In the genomic region with DNA sequence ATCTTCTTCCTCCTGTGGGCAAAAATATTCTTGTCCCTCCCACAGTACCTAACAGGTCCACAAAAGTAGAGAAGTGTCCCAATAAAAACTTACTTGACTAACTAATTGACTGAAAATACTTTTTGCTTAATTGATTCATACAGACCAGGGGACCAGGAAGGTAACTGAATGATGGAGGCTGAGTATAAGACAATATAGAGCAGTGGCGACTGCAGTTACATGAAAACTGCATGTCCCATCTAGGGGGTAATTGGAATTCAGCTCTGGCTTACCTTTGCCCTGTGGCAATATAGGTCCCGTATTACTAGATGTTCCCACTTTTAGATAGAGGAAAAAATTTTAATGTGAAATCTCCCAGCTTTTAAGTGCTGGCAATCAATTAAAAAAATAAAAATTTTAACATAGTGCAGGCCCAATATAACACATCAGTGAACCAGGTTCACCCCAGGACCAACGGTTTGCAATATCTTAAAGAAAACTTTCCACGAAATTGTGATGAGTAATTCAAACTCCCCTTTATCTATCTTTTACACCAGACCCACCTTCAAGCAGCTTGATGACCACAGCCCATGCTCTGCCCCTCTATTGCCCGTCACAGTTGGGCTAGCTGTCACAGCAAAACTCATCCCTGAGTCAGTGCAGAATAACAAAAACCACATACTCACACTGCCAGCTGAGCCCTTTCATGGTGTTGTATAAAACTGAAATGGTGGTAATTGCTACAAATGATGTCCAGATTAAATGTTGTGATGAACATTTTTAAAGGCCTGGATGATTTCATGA, we compare ENCODE assay signal across 1 cellular context.
TF ChIP-seq lines count a peak whose summit lies in the region.

No MANE protein-coding gene starts in this region.

TF ChIP-seq in K562, 482 proteins besides CTCF, POLR2A, EP300 and RAD21 (continued from another document and continues in another):
- TF ChIP-seq RBM17 (IDR thresholded peaks at IDR 0.05; ENCODE audit: borderline replicate concordance, low read depth, low read length), result no peak
- no peak for TF ChIP-seq ZKSCAN1 (IDR thresholded peaks at IDR 0.05; ENCODE audit: low read depth, low read length)
- TF ChIP-seq MECOM (CRISPR knock-in tag; IDR thresholded peaks at IDR 0.05), result peak; percentile 80
- TF ChIP-seq MCM7 (IDR thresholded peaks at IDR 0.05), result no peak
- no peak for TF ChIP-seq PRPF4 (IDR thresholded peaks at IDR 0.05; ENCODE audit: insufficient read depth, low read depth, low read length, poor library complexity, severe bottlenecking)
- 0 out of 4 replicates have a peak, but pooled peaks of 1 of the 2 experiments have one; percentile 50 for TF ChIP-seq ZMIZ1 (IDR thresholded peaks at IDR 0.05; ENCODE audit: low read depth in 2 of 2, low read length in 2 of 2)
- TF ChIP-seq ZNF253 (CRISPR knock-in tag; conservative IDR thresholded peaks at IDR 0.05), result no peak
- no peak for TF ChIP-seq TSC22D4 (tag; IDR thresholded peaks at IDR 0.05)
- no peak for TF ChIP-seq GABPB2 (CRISPR knock-in tag; conservative IDR thresholded peaks at IDR 0.05)
- no peak for TF ChIP-seq ZNF589 (CRISPR knock-in tag; IDR thresholded peaks at IDR 0.05; ENCODE audit: low read depth)
- 0 out of 2 replicates have a peak, but pooled peaks have one; percentile 21 for TF ChIP-seq EP400 (IDR thresholded peaks at IDR 0.05)
- no peak for TF ChIP-seq CBX2 (IDR thresholded peaks at IDR 0.05; ENCODE audit: insufficient read depth, low read length, poor library complexity, severe bottlenecking)
- TF ChIP-seq ZNF146 (CRISPR knock-in tag; IDR thresholded peaks at IDR 0.05; ENCODE audit: unreplicated experiment), result no peak
- TF ChIP-seq NFE2 (IDR thresholded peaks at IDR 0.05; ENCODE audit: low read depth), result peak; percentile 65
- TF ChIP-seq, protein P1, sequence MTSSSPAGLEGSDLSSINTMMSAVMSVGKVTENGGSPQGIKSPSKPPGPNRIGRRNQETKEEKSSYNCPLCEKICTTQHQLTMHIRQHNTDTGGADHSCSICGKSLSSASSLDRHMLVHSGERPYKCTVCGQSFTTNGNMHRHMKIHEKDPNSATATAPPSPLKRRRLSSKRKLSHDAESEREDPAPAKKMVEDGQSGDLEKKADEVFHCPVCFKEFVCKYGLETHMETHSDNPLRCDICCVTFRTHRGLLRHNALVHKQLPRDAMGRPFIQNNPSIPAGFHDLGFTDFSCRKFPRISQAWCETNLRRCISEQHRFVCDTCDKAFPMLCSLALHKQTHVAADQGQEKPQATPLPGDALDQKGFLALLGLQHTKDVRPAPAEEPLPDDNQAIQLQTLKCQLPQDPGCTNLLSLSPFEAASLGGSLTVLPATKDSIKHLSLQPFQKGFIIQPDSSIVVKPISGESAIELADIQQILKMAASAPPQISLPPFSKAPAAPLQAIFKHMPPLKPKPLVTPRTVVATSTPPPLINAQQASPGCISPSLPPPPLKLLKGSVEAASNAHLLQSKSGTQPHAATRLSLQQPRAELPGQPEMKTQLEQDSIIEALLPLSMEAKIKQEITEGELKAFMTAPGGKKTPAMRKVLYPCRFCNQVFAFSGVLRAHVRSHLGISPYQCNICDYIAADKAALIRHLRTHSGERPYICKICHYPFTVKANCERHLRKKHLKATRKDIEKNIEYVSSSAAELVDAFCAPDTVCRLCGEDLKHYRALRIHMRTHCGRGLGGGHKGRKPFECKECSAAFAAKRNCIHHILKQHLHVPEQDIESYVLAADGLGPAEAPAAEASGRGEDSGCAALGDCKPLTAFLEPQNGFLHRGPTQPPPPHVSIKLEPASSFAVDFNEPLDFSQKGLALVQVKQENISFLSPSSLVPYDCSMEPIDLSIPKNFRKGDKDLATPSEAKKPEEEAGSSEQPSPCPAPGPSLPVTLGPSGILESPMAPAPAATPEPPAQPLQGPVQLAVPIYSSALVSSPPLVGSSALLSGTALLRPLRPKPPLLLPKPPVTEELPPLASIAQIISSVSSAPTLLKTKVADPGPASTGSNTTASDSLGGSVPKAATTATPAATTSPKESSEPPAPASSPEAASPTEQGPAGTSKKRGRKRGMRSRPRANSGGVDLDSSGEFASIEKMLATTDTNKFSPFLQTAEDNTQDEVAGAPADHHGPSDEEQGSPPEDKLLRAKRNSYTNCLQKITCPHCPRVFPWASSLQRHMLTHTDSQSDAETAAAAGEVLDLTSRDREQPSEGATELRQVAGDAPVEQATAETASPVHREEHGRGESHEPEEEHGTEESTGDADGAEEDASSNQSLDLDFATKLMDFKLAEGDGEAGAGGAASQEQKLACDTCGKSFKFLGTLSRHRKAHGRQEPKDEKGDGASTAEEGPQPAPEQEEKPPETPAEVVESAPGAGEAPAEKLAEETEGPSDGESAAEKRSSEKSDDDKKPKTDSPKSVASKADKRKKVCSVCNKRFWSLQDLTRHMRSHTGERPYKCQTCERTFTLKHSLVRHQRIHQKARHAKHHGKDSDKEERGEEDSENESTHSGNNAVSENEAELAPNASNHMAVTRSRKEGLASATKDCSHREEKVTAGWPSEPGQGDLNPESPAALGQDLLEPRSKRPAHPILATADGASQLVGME (CRISPR knock-in tag; IDR thresholded peaks at IDR 0.05), result no peak
- no peak for TF ChIP-seq ELF1 (tag; IDR thresholded peaks at IDR 0.05)
- TF ChIP-seq ZNF165 (CRISPR knock-in tag; IDR thresholded peaks at IDR 0.05; ENCODE audit: borderline replicate concordance), result no peak
- no peak for TF ChIP-seq SMARCA5 (IDR thresholded peaks at IDR 0.05)
- TF ChIP-seq KLF1 (tag; IDR thresholded peaks at IDR 0.05), result no peak
- no peak for TF ChIP-seq FUS (optimal IDR thresholded peaks at IDR 0.05; ENCODE audit: low read depth, low read length)
- peak; percentile 63; the same call in 1 of the 2 replicates for TF ChIP-seq ZEB2 (IDR thresholded peaks at IDR 0.05)
- no peak for TF ChIP-seq ZBTB49 (CRISPR knock-in tag; IDR thresholded peaks at IDR 0.05; ENCODE audit: borderline replicate concordance)
- no peak for TF ChIP-seq XRCC4 (IDR thresholded peaks at IDR 0.05; ENCODE audit: extremely low read depth, insufficient read depth, insufficient read length)
- no peak for TF ChIP-seq KLF13 (tag; IDR thresholded peaks at IDR 0.05; ENCODE audit: borderline replicate concordance, low read depth)
- peak; percentile 2; the same call in 1 of the 2 replicates for TF ChIP-seq BRD4 (IDR thresholded peaks at IDR 0.05)
- TF ChIP-seq ILK (tag; IDR thresholded peaks at IDR 0.05; ENCODE audit: borderline replicate concordance, low read depth), result no peak
- no peak for TF ChIP-seq POU5F1 (IDR thresholded peaks at IDR 0.05; ENCODE audit: borderline replicate concordance, low read depth, low read length, partially characterized antibody)
- no peak for TF ChIP-seq NR2C2 (CRISPR knock-in tag; IDR thresholded peaks at IDR 0.05)
- TF ChIP-seq NR2C2 (tag; IDR thresholded peaks at IDR 0.05), result no peak
- TF ChIP-seq CAMTA2 (CRISPR knock-in tag; conservative IDR thresholded peaks at IDR 0.05), result no peak
- TF ChIP-seq FOS (IDR thresholded peaks at IDR 0.05; ENCODE audit: extremely low read depth, insufficient read length), result no peak
- TF ChIP-seq TEAD1 (CRISPR knock-in tag; IDR thresholded peaks at IDR 0.05), result no peak
- TF ChIP-seq USF1 (CRISPR knock-in tag; IDR thresholded peaks at IDR 0.05), result no peak
- no peak for TF ChIP-seq SMARCB1 (IDR thresholded peaks at IDR 0.05; ENCODE audit: insufficient read length, low read depth)
- TF ChIP-seq, protein P2, sequence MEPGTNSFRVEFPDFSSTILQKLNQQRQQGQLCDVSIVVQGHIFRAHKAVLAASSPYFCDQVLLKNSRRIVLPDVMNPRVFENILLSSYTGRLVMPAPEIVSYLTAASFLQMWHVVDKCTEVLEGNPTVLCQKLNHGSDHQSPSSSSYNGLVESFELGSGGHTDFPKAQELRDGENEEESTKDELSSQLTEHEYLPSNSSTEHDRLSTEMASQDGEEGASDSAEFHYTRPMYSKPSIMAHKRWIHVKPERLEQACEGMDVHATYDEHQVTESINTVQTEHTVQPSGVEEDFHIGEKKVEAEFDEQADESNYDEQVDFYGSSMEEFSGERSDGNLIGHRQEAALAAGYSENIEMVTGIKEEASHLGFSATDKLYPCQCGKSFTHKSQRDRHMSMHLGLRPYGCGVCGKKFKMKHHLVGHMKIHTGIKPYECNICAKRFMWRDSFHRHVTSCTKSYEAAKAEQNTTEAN (CRISPR knock-in tag; IDR thresholded peaks at IDR 0.05), result no peak
- TF ChIP-seq NRF1 (conservative IDR thresholded peaks at IDR 0.05 in 1 of 2, IDR thresholded peaks at IDR 0.05 in 1 of 2), result peak; percentile 24 to 28; a peak in 1 of 4 replicates
- TF ChIP-seq FOXJ3 (CRISPR knock-in tag; IDR thresholded peaks at IDR 0.05), result no peak
- TF ChIP-seq SMARCA4 (IDR thresholded peaks at IDR 0.05), result peak; percentile 90
- peak; percentile 62 for TF ChIP-seq NFRKB (IDR thresholded peaks at IDR 0.05; ENCODE audit: low read depth)
- no peak for TF ChIP-seq ZNF717 (CRISPR knock-in tag; IDR thresholded peaks at IDR 0.05)
- TF ChIP-seq BDP1 (IDR thresholded peaks at IDR 0.05; ENCODE audit: insufficient read depth, insufficient read length), result no peak
- peak; percentile 80 for TF ChIP-seq PKNOX1 (IDR thresholded peaks at IDR 0.05)
- no peak for TF ChIP-seq RBM25 (IDR thresholded peaks at IDR 0.05; ENCODE audit: low read depth, low read length, severe bottlenecking)
- no peak for TF ChIP-seq PHB2 (IDR thresholded peaks at IDR 0.05; ENCODE audit: low read depth)
- TF ChIP-seq ZFP36 (IDR thresholded peaks at IDR 0.05; ENCODE audit: low read depth, low read length, partially characterized antibody), result no peak
- peak; percentile 78 for TF ChIP-seq TAL1 (IDR thresholded peaks at IDR 0.05)
- TF ChIP-seq MAFG (tag; conservative IDR thresholded peaks at IDR 0.05), result 0 out of 2 replicates have a peak, but pooled peaks have one; percentile 27
- TF ChIP-seq, protein P3, sequence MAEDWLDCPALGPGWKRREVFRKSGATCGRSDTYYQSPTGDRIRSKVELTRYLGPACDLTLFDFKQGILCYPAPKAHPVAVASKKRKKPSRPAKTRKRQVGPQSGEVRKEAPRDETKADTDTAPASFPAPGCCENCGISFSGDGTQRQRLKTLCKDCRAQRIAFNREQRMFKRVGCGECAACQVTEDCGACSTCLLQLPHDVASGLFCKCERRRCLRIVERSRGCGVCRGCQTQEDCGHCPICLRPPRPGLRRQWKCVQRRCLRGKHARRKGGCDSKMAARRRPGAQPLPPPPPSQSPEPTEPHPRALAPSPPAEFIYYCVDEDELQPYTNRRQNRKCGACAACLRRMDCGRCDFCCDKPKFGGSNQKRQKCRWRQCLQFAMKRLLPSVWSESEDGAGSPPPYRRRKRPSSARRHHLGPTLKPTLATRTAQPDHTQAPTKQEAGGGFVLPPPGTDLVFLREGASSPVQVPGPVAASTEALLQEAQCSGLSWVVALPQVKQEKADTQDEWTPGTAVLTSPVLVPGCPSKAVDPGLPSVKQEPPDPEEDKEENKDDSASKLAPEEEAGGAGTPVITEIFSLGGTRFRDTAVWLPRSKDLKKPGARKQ (CRISPR knock-in tag; IDR thresholded peaks at IDR 0.05), result no peak
